ENCODE assay signal across 18 cellular contexts in the genomic region with DNA sequence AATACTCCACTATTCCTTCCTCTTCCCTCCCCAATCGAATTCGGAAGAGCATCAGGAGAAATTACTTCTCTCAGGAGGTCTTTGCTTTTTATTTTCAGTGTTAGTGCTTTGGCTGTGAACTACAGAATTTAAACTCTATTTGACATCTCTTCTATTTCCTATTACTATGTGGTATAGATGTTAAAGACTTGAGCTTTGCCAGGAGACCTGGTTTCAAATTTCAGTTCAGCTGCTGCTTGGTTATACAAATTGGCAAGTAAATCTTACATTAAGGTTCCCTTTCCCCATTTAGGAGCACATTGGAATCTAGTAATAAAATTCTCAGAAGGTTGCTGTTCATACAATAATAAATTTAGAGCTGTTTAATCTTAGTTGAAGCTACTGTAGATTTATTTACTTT. TPM values are rescaled to one million over a fixed set of nuclear protein-coding genes. Genes with fewer than 3 reads are reported as not detected.
DNase-seq lines count a peak whose midpoint lies in the region; ATAC-seq and TF ChIP-seq lines count a peak whose summit lies in the region.
"Had no signal": no experiment of that assay in that cellular context is flagged by ENCODE, and none has a peak within 500 bp of the region (broad histone marks: within the 10 kb centered on the region; RNA-seq: fewer than 3 reads in every experiment).

No MANE protein-coding gene starts in this region.

- H3K4me1 Mint-ChIP-seq in CD4-positive, alpha-beta memory T cell: peaks cover 50 to 86% (median 66%) of the 10 kb centered on the region in 4 donors

- WGBS in SK-N-SH (ENCODE audit: low lambda C conversion rate): 68% methylated on average over 2 of the region's 2 CpGs

- DNase-seq in SK-N-SH (no peak), fibroblast of peridontal ligament (ENCODE audit: extremely low read depth) (peak; percentile 64), tibial artery (no peak), T1000 (lab: John Stamatoyannopoulos, UW) (no peak)
- DNase-seq in CD4-positive, alpha-beta memory T cell: no peak
- DNase-seq: activated B cell treated with CpG ODN at 0.5 μM for 24 hours, brain microvascular endothelial cell, dermis blood vessel endothelial cell, lower lobe of right lung, naive B cell, NCI-H1092, psoas muscle, T-helper 1 cell had no signal

- POLR2A ChIA-PET in SK-N-SH (lab: Yijun Ruan, JAX): no interaction called here
- POLR2A ChIA-PET in CD4-positive, alpha-beta memory T cell (lab: Charles Lee; ENCODE audit: partially characterized antibody): interaction anchor here (0.6 to 11.6 kb wide), 3 partner anchors 11 to 290 kb away, joined by 3 to 166 read pairs (median 3); a partner anchor contains a TSS

- H3K36me3 ChIP-seq in ACC112 (ENCODE audit: insufficient read depth, low read length) (peaks cover 18% of the 10 kb centered on the region), DOHH2 (ENCODE audit: control insufficient read depth, low read length) (peaks cover 80% of the 10 kb centered on the region), SK-N-SH (replicated peaks in 1 of 2; ENCODE audit: control insufficient read depth in 1 of 2, insufficient read depth in 2 of 2, low read length in 1 of 2) (peaks cover 3 to 53% of the 10 kb centered on the region in 2 experiments), tibial artery (peaks cover 0 to 12% (median 4%) of the 10 kb centered on the region in 3 donors)
- H3K36me3 ChIP-seq in CD4-positive, alpha-beta memory T cell (ENCODE audit: insufficient read depth, low read length): no peaks in the 10 kb centered on the region

- H3K4me3 ChIP-seq in ACC112 (ENCODE audit: low read depth, low read length): no peak overlapping the region
- no peak overlapping the region for H3K4me3 ChIP-seq in DOHH2 (ENCODE audit: low read length)
- H3K4me3 ChIP-seq in SK-N-SH (ENCODE audit: low read depth in 2 of 2, low read length in 1 of 2): no peak overlapping the region
- H3K4me3 ChIP-seq in CD4-positive, alpha-beta memory T cell (ENCODE audit: low read length in 2 of 2): no peak overlapping the region
- H3K4me3 ChIP-seq in tibial artery: no peak overlapping the region
- H3K4me3 ChIP-seq: lower lobe of right lung, psoas muscle, thoracic aorta had no signal

- no peak for TF ChIP-seq RAD21 in SK-N-SH (IDR thresholded peaks at IDR 0.05; ENCODE audit: low read length)

- H3K27ac Mint-ChIP-seq in CD4-positive, alpha-beta memory T cell: peak overlapping the region in 3 of 7 donors; percentile 37 to 68 (median 66)
- H3K27ac Mint-ChIP-seq: activated B cell treated with CpG ODN at 0.5 μM for 24 hours had no signal

- H3K27ac ChIP-seq in ACC112 (ENCODE audit: low read depth, low read length) (peak overlapping the region; percentile 2; the same call in 1 of the 2 replicates), DOHH2 (ENCODE audit: low read depth, low read length) (peak overlapping the region; percentile 19; the same call in 1 of the 2 replicates), SK-N-SH (ENCODE audit: low read depth in 2 of 2, low read length in 1 of 2) (peak overlapping the region in 1 of 2 experiments; percentile 38; a peak in 1 of 4 replicates), tibial artery (no peak overlapping the region)
- no peak overlapping the region for H3K27ac ChIP-seq in CD4-positive, alpha-beta memory T cell (ENCODE audit: low read depth, low read length)
- H3K27ac ChIP-seq: brain microvascular endothelial cell, HL-60, lower lobe of right lung, psoas muscle, thoracic aorta had no signal

- H3K9me3 ChIP-seq in DOHH2 (ENCODE audit: control insufficient read depth, insufficient read depth, low read length): no peaks in the 10 kb centered on the region
- no peaks in the 10 kb centered on the region for H3K9me3 ChIP-seq in SK-N-SH
- no peaks in the 10 kb centered on the region for H3K9me3 ChIP-seq in CD4-positive, alpha-beta memory T cell (ENCODE audit: control insufficient read depth in 1 of 2, low read length in 2 of 2)
- H3K9me3 ChIP-seq in tibial artery: no peaks in the 10 kb centered on the region
- H3K9me3 ChIP-seq: lower lobe of right lung, psoas muscle, thoracic aorta had no signal

- peaks cover 19 to 54% of the 10 kb centered on the region in 2 donors for H3K36me3 Mint-ChIP-seq in CD4-positive, alpha-beta memory T cell

- TF ChIP-seq EP300 in SK-N-SH (IDR thresholded peaks at IDR 0.05; ENCODE audit: borderline replicate concordance in 1 of 2, low read depth in 1 of 2, low read length in 1 of 2): no peak

- intact Hi-C loops in CD4-positive, alpha-beta memory T cell (cut with micrococcal nuclease): no loop called here
- intact Hi-C loops in tibial artery (cut with DNase I; ENCODE audit: low total_unique reads): no loop called here

- H2AFZ ChIP-seq in ACC112 (ENCODE audit: low read length, unreplicated experiment) (no peak overlapping the region), SK-N-SH (ENCODE audit: low read depth) (no peak overlapping the region)

- H3K27me3 ChIP-seq in ACC112 (ENCODE audit: insufficient read depth, low read length): no peaks in the 10 kb centered on the region
- H3K27me3 ChIP-seq in DOHH2 (ENCODE audit: control insufficient read depth, low read length): no peaks in the 10 kb centered on the region
- no peaks in the 10 kb centered on the region for H3K27me3 ChIP-seq in SK-N-SH (ENCODE audit: insufficient read depth)
- no peaks in the 10 kb centered on the region for H3K27me3 ChIP-seq in CD4-positive, alpha-beta memory T cell (ENCODE audit: insufficient read depth, low read length)
- H3K27me3 ChIP-seq in tibial artery: no peaks in the 10 kb centered on the region
- H3K27me3 ChIP-seq: brain microvascular endothelial cell had no signal

- peak overlapping the region in 2 of 8 donors; percentile 32 to 55 for H3K4me3 Mint-ChIP-seq in CD4-positive, alpha-beta memory T cell
- H3K4me3 Mint-ChIP-seq: activated B cell treated with CpG ODN at 0.5 μM for 24 hours, naive B cell had no signal

- H3K4me1 ChIP-seq in ACC112 (ENCODE audit: control insufficient read depth, insufficient read depth, low read length, unreplicated experiment): peaks cover 33% of the 10 kb centered on the region
- peaks cover 84% of the 10 kb centered on the region for H3K4me1 ChIP-seq in DOHH2 (ENCODE audit: control insufficient read depth, low read length)
- peaks cover 0 to 13% of the 10 kb centered on the region in 2 experiments; a peak in 1 of 4 replicates for H3K4me1 ChIP-seq in SK-N-SH (ENCODE audit: control insufficient read depth in 1 of 2, insufficient read depth in 2 of 2, low read depth in 1 of 2, low read length in 1 of 2)
- peaks cover 80% of the 10 kb centered on the region for H3K4me1 ChIP-seq in CD4-positive, alpha-beta memory T cell (ENCODE audit: insufficient read depth, low read length)
- H3K4me1 ChIP-seq in tibial artery: peaks cover 0 to 40% (median 11%) of the 10 kb centered on the region in 4 donors

- H3F3A ChIP-seq in DOHH2 (ENCODE audit: control insufficient read depth, insufficient read depth) (peaks cover 13% of the 10 kb centered on the region), SK-N-SH (replicated peaks; ENCODE audit: insufficient read depth) (peaks cover 26% of the 10 kb centered on the region)

- no peaks in the 10 kb centered on the region for H3K9me2 ChIP-seq in DOHH2 (replicated peaks; ENCODE audit: control insufficient read depth, low read length)
- H3K9me2 ChIP-seq in SK-N-SH: no peaks in the 10 kb centered on the region

- no peaks in the 10 kb centered on the region for H3K9me3 Mint-ChIP-seq in CD4-positive, alpha-beta memory T cell
- H3K9me3 Mint-ChIP-seq: activated B cell treated with CpG ODN at 0.5 μM for 24 hours, naive B cell had no signal

- H4K20me1 ChIP-seq in DOHH2 (ENCODE audit: control insufficient read depth, insufficient read depth, low read depth, low read length): peaks cover 33% of the 10 kb centered on the region
- H4K20me1 ChIP-seq in SK-N-SH (ENCODE audit: insufficient read depth): peaks cover 79% of the 10 kb centered on the region

- H3K79me2 ChIP-seq in ACC112 (ENCODE audit: control insufficient read depth, insufficient read depth, low read length, unreplicated experiment) (peaks cover 95% of the 10 kb centered on the region), DOHH2 (ENCODE audit: control insufficient read depth, low read length) (peaks cover 100% of the 10 kb centered on the region), SK-N-SH (ENCODE audit: insufficient read depth) (peaks cover 100% of the 10 kb centered on the region)

- H3K9ac ChIP-seq in SK-N-SH: no peak overlapping the region

- H3K4me2 ChIP-seq in DOHH2 (ENCODE audit: low read length) (peak overlapping the region; percentile 14; the same call in 1 of the 2 replicates), SK-N-SH (peak overlapping the region; percentile 22; the same call in 1 of the 2 replicates)

- H3K27me3 Mint-ChIP-seq in CD4-positive, alpha-beta memory T cell: no peaks in the 10 kb centered on the region
- H3K27me3 Mint-ChIP-seq: activated B cell treated with CpG ODN at 0.5 μM for 24 hours, naive B cell had no signal

- TF ChIP-seq CTCF in DOHH2 (IDR thresholded peaks at IDR 0.05; ENCODE audit: low read depth, low read length, poor library complexity, severe bottlenecking): no peak
- no peak for TF ChIP-seq CTCF in SK-N-SH (IDR thresholded peaks at IDR 0.05)
- no peak for TF ChIP-seq CTCF in tibial artery (IDR thresholded peaks at IDR 0.05)

- ATAC-seq in GM21390 (IDR thresholded peaks at IDR 0.05; ENCODE audit: unreplicated experiment): no peak
- ATAC-seq: lower lobe of right lung, psoas muscle had no signal

- CTCF ChIA-PET in SK-N-SH (lab: Yijun Ruan, JAX): interaction anchor here (2.6 kb wide), 1 partner anchor 13 kb away, joined by 10 read pairs; a partner anchor contains a TSS
- CTCF ChIA-PET in CD4-positive, alpha-beta memory T cell (lab: Charles Lee; ENCODE audit: partially characterized antibody): interaction anchor here (1.9 to 2.0 kb wide), 2 partner anchors 11 to 14 kb away, joined by 5 to 7 read pairs; a partner anchor contains a TSS

TF ChIP-seq in SK-N-SH, 30 proteins besides CTCF, POLR2A, EP300 and RAD21 (continues in another document):
- peak; percentile 53; the same call in 1 of the 2 replicates for TF ChIP-seq TCF12 (IDR thresholded peaks at IDR 0.05)
- no peak for TF ChIP-seq CHD2 (IDR thresholded peaks at IDR 0.05; ENCODE audit: low read length, partially characterized antibody)
- no peak for TF ChIP-seq SIN3A (IDR thresholded peaks at IDR 0.05; ENCODE audit: borderline replicate concordance, low read depth, low read length)
- TF ChIP-seq JUND (IDR thresholded peaks at IDR 0.05): no peak
- TF ChIP-seq NRF1 (IDR thresholded peaks at IDR 0.05; ENCODE audit: low read depth, low read length): no peak
- TF ChIP-seq FOXM1 (IDR thresholded peaks at IDR 0.05; ENCODE audit: low read depth): no peak
- TF ChIP-seq POLR2AphosphoS5 (IDR thresholded peaks at IDR 0.05; ENCODE audit: low read depth, low read length): no peak

RNA-seq across cellular contexts. Expression of a gene that starts 13.1 kb away (rescaled TPM):
- polyA plus RNA-seq in SK-N-SH (2012; rRNA removed): 24.1 and 39.6 TPM in 2 replicates
- polyA plus RNA-seq in SK-N-SH (2012; cell fraction: cytosol; rRNA removed): 16.2 and 21.1 TPM in 2 replicates
- 62.0 and 95.8 TPM in 2 replicates for polyA plus RNA-seq in SK-N-SH (2012; cell fraction: nucleus; rRNA removed)
- 100 to 1,000 TPM; 124 to 128 TPM for total RNA-seq in CD4-positive, alpha-beta memory T cell
- polyA plus RNA-seq in CD4-positive, alpha-beta memory T cell: 10 to 100 TPM in 1 of 2 donors, 1 to 10 TPM in 1; 8.7 to 16.0 TPM

Comparison
In these comparisons a context has a peak if more than half of its experiments do, and no peak if none do; other contexts are left out.
1. H3K27ac ChIP-seq: peak in ACC112 (single experiment) and DOHH2 (single experiment); none in CD4-positive, alpha-beta memory T cell (single experiment) and tibial artery (0 of 2).